16 cellular contexts compared by ENCODE assay signal in genomic region chr10:22341936-22342222, GRCh38. TPM values are rescaled to one million over a fixed set of nuclear protein-coding genes. Genes with fewer than 3 reads are reported as not detected.
DNase-seq lines count a peak whose midpoint lies in the region; ATAC-seq, FAIRE-seq and TF ChIP-seq lines count a peak whose summit lies in the region.
"Had no signal": no experiment of that assay in that cellular context is flagged by ENCODE, and none has a peak within 500 bp of the region (broad histone marks: within the 10 kb centered on the region; RNA-seq: fewer than 3 reads in every experiment).

No MANE protein-coding gene starts in this region.

- H3K4me3 ChIP-seq in HepG2 (replicated peaks in 1 of 3; ENCODE audit: insufficient read depth in 1 of 3, low read depth in 2 of 3, low read length in 3 of 3): no peak overlapping the region; a peak in 1 of 6 replicates
- H3K4me3 ChIP-seq in right lobe of liver: no peak overlapping the region

- H3K4me1 ChIP-seq in HepG2 (ENCODE audit: insufficient read depth, low read length) (peaks cover 12% of the 10 kb centered on the region), right lobe of liver (peaks cover 0 to 5% (median 1%) of the 10 kb centered on the region in 4 donors)

- in situ Hi-C loops in HepG2 (cut with HindIII; ENCODE audit: extremely low pct_ligation_motif_present, low pct_unique_long_range_greater_than_20kb): no loop called here

- no peak overlapping the region for H2AFZ ChIP-seq in HepG2 (ENCODE audit: low read length)

- peak overlapping the region; percentile 60; the same call in 1 of the 2 replicates for H3K4me3 Mint-ChIP-seq in WTC11
- H3K4me3 Mint-ChIP-seq in mesothelial cell of epicardium: peak overlapping the region; percentile 71

- BruUV-seq in HepG2 (replicated peaks; lab: Mats Ljungman, UMichigan): no TSS peak

- H4K20me1 ChIP-seq in HepG2 (ENCODE audit: insufficient read depth, low read length): no peaks in the 10 kb centered on the region

- H3K27me3 Mint-ChIP-seq in WTC11 (ENCODE audit: low read depth) (peaks cover 96% of the 10 kb centered on the region), mesothelial cell of epicardium (ENCODE audit: low read depth) (peaks cover 91% of the 10 kb centered on the region)

- CTCF ChIA-PET in HepG2 (lab: Yijun Ruan, JAX; ENCODE audit: low intra/inter-chr PET ratio, low total read pairs): no interaction called here
- CTCF ChIA-PET in WTC11 (lab: Charles Lee): no interaction called here

- no peak overlapping the region for H3K9ac ChIP-seq in HepG2 (ENCODE audit: insufficient read depth, low read depth, low read length)

- no peaks in the 10 kb centered on the region for H3K79me2 ChIP-seq in HepG2 (ENCODE audit: insufficient read depth, low read length)

- ATAC-seq in HepG2 (no peak), right lobe of liver (no peak), WTC11 (no peak), HG03097 (IDR thresholded peaks at IDR 0.05; ENCODE audit: low FRiP score, unreplicated experiment) (no peak), GM21515 (IDR thresholded peaks at IDR 0.05; ENCODE audit: unreplicated experiment) (no peak), HG03432 (IDR thresholded peaks at IDR 0.05; ENCODE audit: unreplicated experiment) (no peak)
- ATAC-seq: activated CD4-positive, CD25-positive, alpha-beta regulatory T cell treated with anti-CD3 and anti-CD28 coated beads, Interleukin-2, amount 50 U/mL, for 24 hours had no signal

- DNase-seq in HepG2 (ENCODE audit: low spot score): no peak
- DNase-seq in right lobe of liver: no peak
- no peak for DNase-seq in WTC11 (ENCODE audit: low spot score)
- no peak for DNase-seq in mesothelial cell of epicardium (ENCODE audit: low spot score in 2 of 2, unreplicated experiment in 2 of 2)
- no peak for DNase-seq in stimulated activated CD4-positive, alpha-beta T cell treated with anti-CD3 and anti-CD28 coated beads, Interleukin-4, amount 100 ng/mL, for 4 hours
- DNase-seq: AML-193; DMS79 treated with DMSO at 0.1 percent for 48 hours; effector CD4-positive, alpha-beta T cell; NCI-H226; stimulated activated CD4-positive, alpha-beta T cell treated with anti-CD3 and anti-CD28 coated beads, Interleukin-15, amount 100 ng/mL, for 24 hours had no signal

- no peaks in the 10 kb centered on the region for H3K9me3 ChIP-seq in HepG2 (ENCODE audit: low read length)
- H3K9me3 ChIP-seq in right lobe of liver: no peaks in the 10 kb centered on the region

- intact Hi-C loops in HepG2 (cut with micrococcal nuclease; ENCODE audit: unreplicated experiment): loop anchor here (1.0 to 5.0 kb wide), 3 partner anchors 17 to 208 kb away; no protein-coding TSS in a partner anchor
- intact Hi-C loops in right lobe of liver (cut with DNase I): no loop called here

- no peak overlapping the region for H3K4me2 ChIP-seq in HepG2 (ENCODE audit: low read depth, low read length)

- no peaks in the 10 kb centered on the region for H3K36me3 Mint-ChIP-seq in WTC11
- peaks cover 2% of the 10 kb centered on the region for H3K36me3 Mint-ChIP-seq in mesothelial cell of epicardium

- TF ChIP-seq POLR2A in HepG2 (IDR thresholded peaks at IDR 0.05; ENCODE audit: insufficient read depth in 1 of 2, low read depth in 2 of 2, low read length in 2 of 2): no peak
- TF ChIP-seq POLR2A in right lobe of liver (IDR thresholded peaks at IDR 0.05): no peak

- H3K27ac Mint-ChIP-seq in WTC11 (no peak overlapping the region), mesothelial cell of epicardium (no peak overlapping the region)

- H3K9me3 Mint-ChIP-seq in WTC11: no peaks in the 10 kb centered on the region
- no peaks in the 10 kb centered on the region for H3K9me3 Mint-ChIP-seq in mesothelial cell of epicardium

- H3K27me3 ChIP-seq in HepG2 (ENCODE audit: control insufficient read depth in 1 of 2, insufficient read depth in 2 of 2, low read length in 2 of 2) (peaks cover 1 to 42% of the 10 kb centered on the region in 2 experiments; a peak in 3 of 5 replicates), right lobe of liver (peaks cover 26 to 61% of the 10 kb centered on the region in 2 donors)

- TF ChIP-seq RAD21 in HepG2 (CRISPR knock-in tag; IDR thresholded peaks at IDR 0.05): no peak

- no peak for TF ChIP-seq CTCF in HepG2 (CRISPR knock-in tag; IDR thresholded peaks at IDR 0.05)
- no peak for TF ChIP-seq CTCF in right lobe of liver (IDR thresholded peaks at IDR 0.05)
- no peak for TF ChIP-seq CTCF in WTC11 (IDR thresholded peaks at IDR 0.05)
- no peak for TF ChIP-seq CTCF in mesothelial cell of epicardium (IDR thresholded peaks at IDR 0.05; ENCODE audit: unreplicated experiment)

- H3K36me3 ChIP-seq in HepG2 (replicated peaks in 1 of 2; ENCODE audit: control insufficient read depth in 1 of 2, insufficient read depth in 2 of 2, low read length in 2 of 2): no peaks in the 10 kb centered on the region
- no peaks in the 10 kb centered on the region for H3K36me3 ChIP-seq in right lobe of liver
- H3K36me3 ChIP-seq: tibial artery had no signal

- 65% methylated on average over 5 of the region's 5 CpGs for WGBS in HepG2 (ENCODE audit: low lambda C conversion rate)
- 32% methylated on average over 5 of the region's 5 CpGs for WGBS in right lobe of liver (ENCODE audit: insufficient coverage, low coverage, low lambda C conversion rate, missing lambda C conversion rate)

- H3K27ac ChIP-seq in HepG2 (ENCODE audit: extremely low read length, insufficient read depth, low read length) (no peak overlapping the region), right lobe of liver (no peak overlapping the region)

- no peak for TF ChIP-seq EP300 in HepG2 (IDR thresholded peaks at IDR 0.05; ENCODE audit: low read depth in 2 of 2, low read length in 2 of 2)
- no peak for TF ChIP-seq EP300 in HepG2 (CRISPR knock-in tag; IDR thresholded peaks at IDR 0.05; ENCODE audit: borderline replicate concordance)

- POLR2A ChIA-PET in HepG2 (lab: Yijun Ruan, JAX) (interaction anchor here (1.4 kb wide), 1 partner anchor 113 kb away, joined by 3 read pairs; no protein-coding TSS in a partner anchor), WTC11 (lab: Charles Lee) (no interaction called here)

- H3K4me1 Mint-ChIP-seq in WTC11: peaks cover 18% of the 10 kb centered on the region
- H3K4me1 Mint-ChIP-seq in mesothelial cell of epicardium: peaks cover 12% of the 10 kb centered on the region

- no peak for FAIRE-seq in HepG2 (lab: Jason Lieb, UNC)

RNA-seq across cellular contexts. Expression of gene SPAG6, which starts 3.4 kb away (rescaled TPM):
- total RNA-seq in HepG2 (2016; rRNA removed; fragmentation: Illumina TruSeq; extraction: Trizol) (not detected in 2 replicates), right lobe of liver (not detected), WTC11 (2021) (0.30 to 0.74 TPM in 2 of 3 replicates, not detected in the other), mesothelial cell of epicardium (0.16 to 0.45 TPM (median 0.18 TPM) in 3 replicates)
- total RNA-seq in HepG2 (2016; cell fraction: cytosol; rRNA removed; fragmentation: Illumina TruSeq; extraction: Trizol; ENCODE audit: low read depth): not detected in 2 replicates
- not detected in 2 replicates for total RNA-seq in HepG2 (2016; cell fraction: insoluble cytoplasmic fraction; rRNA removed; fragmentation: Illumina TruSeq; extraction: Trizol)
- total RNA-seq in HepG2 (2016; cell fraction: membrane; rRNA removed; fragmentation: Illumina TruSeq; extraction: Trizol): not detected in 2 replicates
- total RNA-seq in HepG2 (2016; cell fraction: nucleus; rRNA removed; fragmentation: Illumina TruSeq; extraction: Trizol): not detected in 2 replicates
- not detected in 2 replicates for polyA plus RNA-seq in HepG2 (2011; rRNA removed)
- polyA plus RNA-seq in HepG2 (2011; cell fraction: cytosol; rRNA removed): not detected in 2 replicates
- polyA plus RNA-seq in HepG2 (2011; cell fraction: nucleus; rRNA removed): not detected in 2 replicates
- polyA plus RNA-seq in HepG2 (2012): not detected in 2 replicates
- not detected in 2 replicates for polyA plus RNA-seq in HepG2 (2016; cell fraction: cytosol; fragmentation: Illumina TruSeq; extraction: Trizol; ENCODE audit: low read depth)
- polyA plus RNA-seq in HepG2 (2016; cell fraction: insoluble cytoplasmic fraction; fragmentation: Illumina TruSeq; extraction: Trizol; ENCODE audit: low read depth): not detected in 2 replicates
- not detected in 2 replicates for polyA plus RNA-seq in HepG2 (2016; cell fraction: membrane; fragmentation: Illumina TruSeq; extraction: Trizol; ENCODE audit: low read depth)
- polyA plus RNA-seq in HepG2 (2016; cell fraction: nucleus; fragmentation: Illumina TruSeq; extraction: Trizol; ENCODE audit: insufficient read depth, low read depth): not detected in 2 replicates
- polyA minus RNA-seq in HepG2 (2011; rRNA and poly(A)+ RNA removed; ENCODE audit: low replicate concordance): not detected in 2 replicates
- not detected in 2 replicates for polyA minus RNA-seq in HepG2 (2011; cell fraction: cytosol; rRNA and poly(A)+ RNA removed)
- polyA minus RNA-seq in HepG2 (2011; cell fraction: nucleus; rRNA and poly(A)+ RNA removed): not detected in 2 replicates
- total RNA-seq: posterior vena cava had no signal

RNA-seq across cellular contexts. Expression of gene BMI1, which starts 21.0 kb away (rescaled TPM):
- total RNA-seq in HepG2 (2016; rRNA removed; fragmentation: Illumina TruSeq; extraction: Trizol) (44.0 and 46.3 TPM in 2 replicates), right lobe of liver (10 to 100 TPM; 23.7 to 36.6 (median 27.8) TPM), WTC11 (2021) (3.4 to 4.0 TPM (median 4.0 TPM) in 3 replicates), mesothelial cell of epicardium (45.2 to 52.3 TPM (median 52.1 TPM) in 3 replicates)
- 8.7 and 9.7 TPM in 2 replicates for total RNA-seq in HepG2 (2016; cell fraction: cytosol; rRNA removed; fragmentation: Illumina TruSeq; extraction: Trizol; ENCODE audit: low read depth)
- total RNA-seq in HepG2 (2016; cell fraction: insoluble cytoplasmic fraction; rRNA removed; fragmentation: Illumina TruSeq; extraction: Trizol): 41.7 and 51.3 TPM in 2 replicates
- total RNA-seq in HepG2 (2016; cell fraction: membrane; rRNA removed; fragmentation: Illumina TruSeq; extraction: Trizol): 45.9 and 47.6 TPM in 2 replicates
- total RNA-seq in HepG2 (2016; cell fraction: nucleus; rRNA removed; fragmentation: Illumina TruSeq; extraction: Trizol): 35.5 and 44.2 TPM in 2 replicates
- 28.0 and 30.5 TPM in 2 replicates for polyA plus RNA-seq in HepG2 (2011; rRNA removed)
- polyA plus RNA-seq in HepG2 (2011; cell fraction: cytosol; rRNA removed): 11.2 and 14.7 TPM in 2 replicates
- 33.2 and 46.3 TPM in 2 replicates for polyA plus RNA-seq in HepG2 (2011; cell fraction: nucleus; rRNA removed)
- polyA plus RNA-seq in HepG2 (2012): 28.8 and 47.8 TPM in 2 replicates
- 8.6 and 9.9 TPM in 2 replicates for polyA plus RNA-seq in HepG2 (2016; cell fraction: cytosol; fragmentation: Illumina TruSeq; extraction: Trizol; ENCODE audit: low read depth)
- 49.7 and 50.7 TPM in 2 replicates for polyA plus RNA-seq in HepG2 (2016; cell fraction: insoluble cytoplasmic fraction; fragmentation: Illumina TruSeq; extraction: Trizol; ENCODE audit: low read depth)
- 28.7 and 33.7 TPM in 2 replicates for polyA plus RNA-seq in HepG2 (2016; cell fraction: membrane; fragmentation: Illumina TruSeq; extraction: Trizol; ENCODE audit: low read depth)
- polyA plus RNA-seq in HepG2 (2016; cell fraction: nucleus; fragmentation: Illumina TruSeq; extraction: Trizol; ENCODE audit: insufficient read depth, low read depth): 66.4 and 66.5 TPM in 2 replicates
- polyA minus RNA-seq in HepG2 (2011; rRNA and poly(A)+ RNA removed; ENCODE audit: low replicate concordance): 43.5 and 48.7 TPM in 2 replicates
- 26.1 TPM in 2 replicates for polyA minus RNA-seq in HepG2 (2011; cell fraction: cytosol; rRNA and poly(A)+ RNA removed)
- polyA minus RNA-seq in HepG2 (2011; cell fraction: nucleus; rRNA and poly(A)+ RNA removed): 33.6 and 33.9 TPM in 2 replicates

RNA-seq across cellular contexts. Expression of gene COMMD3, which starts 25.7 kb away (rescaled TPM):
- 54.4 and 56.8 TPM in 2 replicates for total RNA-seq in HepG2 (2016; rRNA removed; fragmentation: Illumina TruSeq; extraction: Trizol)
- total RNA-seq in HepG2 (2016; cell fraction: cytosol; rRNA removed; fragmentation: Illumina TruSeq; extraction: Trizol; ENCODE audit: low read depth): 15.2 and 17.8 TPM in 2 replicates
- total RNA-seq in HepG2 (2016; cell fraction: insoluble cytoplasmic fraction; rRNA removed; fragmentation: Illumina TruSeq; extraction: Trizol): 55.9 and 59.6 TPM in 2 replicates
- total RNA-seq in HepG2 (2016; cell fraction: membrane; rRNA removed; fragmentation: Illumina TruSeq; extraction: Trizol): 24.8 and 25.2 TPM in 2 replicates
- total RNA-seq in HepG2 (2016; cell fraction: nucleus; rRNA removed; fragmentation: Illumina TruSeq; extraction: Trizol): 58.2 and 59.9 TPM in 2 replicates
- 32.5 and 38.7 TPM in 2 replicates for polyA plus RNA-seq in HepG2 (2011; rRNA removed)
- polyA plus RNA-seq in HepG2 (2011; cell fraction: cytosol; rRNA removed): 13.0 and 16.4 TPM in 2 replicates
- 32.4 and 40.5 TPM in 2 replicates for polyA plus RNA-seq in HepG2 (2011; cell fraction: nucleus; rRNA removed)
- 26.8 and 37.6 TPM in 2 replicates for polyA plus RNA-seq in HepG2 (2012)
- 16.4 and 19.0 TPM in 2 replicates for polyA plus RNA-seq in HepG2 (2016; cell fraction: cytosol; fragmentation: Illumina TruSeq; extraction: Trizol; ENCODE audit: low read depth)
- polyA plus RNA-seq in HepG2 (2016; cell fraction: insoluble cytoplasmic fraction; fragmentation: Illumina TruSeq; extraction: Trizol; ENCODE audit: low read depth): 54.7 and 56.3 TPM in 2 replicates
- 20.1 and 20.4 TPM in 2 replicates for polyA plus RNA-seq in HepG2 (2016; cell fraction: membrane; fragmentation: Illumina TruSeq; extraction: Trizol; ENCODE audit: low read depth)
- 76.7 and 77.8 TPM in 2 replicates for polyA plus RNA-seq in HepG2 (2016; cell fraction: nucleus; fragmentation: Illumina TruSeq; extraction: Trizol; ENCODE audit: insufficient read depth, low read depth)
- polyA minus RNA-seq in HepG2 (2011; rRNA and poly(A)+ RNA removed; ENCODE audit: low replicate concordance): 3.1 and 6.1 TPM in 2 replicates
- polyA minus RNA-seq in HepG2 (2011; cell fraction: cytosol; rRNA and poly(A)+ RNA removed): 3.3 and 8.5 TPM in 2 replicates
- 35.2 and 36.6 TPM in 2 replicates for polyA minus RNA-seq in HepG2 (2011; cell fraction: nucleus; rRNA and poly(A)+ RNA removed)
- 10 to 100 TPM; 23.2 to 39.0 (median 32.0) TPM for total RNA-seq in right lobe of liver
- 2.6 to 3.6 TPM (median 3.5 TPM) in 3 replicates for total RNA-seq in WTC11 (2021)
- total RNA-seq in mesothelial cell of epicardium: 57.3 to 61.3 TPM (median 58.9 TPM) in 3 replicates
